In genomic region chr6:36386495-36387439, GRCh38 we compare ENCODE assay signal across 8 cellular contexts. TPM values are rescaled to one million over a fixed set of nuclear protein-coding genes. Genes with fewer than 3 reads are reported as not detected.
A peak's percentile ranks its signal among the peaks of the same experiment; 100 is the strongest.
DNase-seq lines count a peak whose midpoint lies in the region; ATAC-seq and TF ChIP-seq lines count a peak whose summit lies in the region.

No MANE protein-coding gene starts in this region.

- H3K27ac ChIP-seq in PC-9 (no peak overlapping the region), body of pancreas (peak overlapping the region in 2 of 4 donors; percentile 28 to 56), iPS-18a (ENCODE audit: low read length) (no peak overlapping the region), gastrocnemius medialis (peak overlapping the region in 2 of 4 donors; percentile 22 to 24)

- no peaks in the 10 kb centered on the region for H3K36me3 ChIP-seq in PC-9 (ENCODE audit: low read depth)
- H3K36me3 ChIP-seq in body of pancreas (replicated peaks in 1 of 2; ENCODE audit: insufficient read depth in 1 of 2, low read depth in 2 of 2), result no peaks in the 10 kb centered on the region
- no peaks in the 10 kb centered on the region for H3K36me3 ChIP-seq in iPS-18a (ENCODE audit: control insufficient read depth, low read depth, low read length)
- no peaks in the 10 kb centered on the region for H3K36me3 ChIP-seq in gastrocnemius medialis

- peak in 1 of 3 donors; percentile 2 for TF ChIP-seq POLR2A in body of pancreas (IDR thresholded peaks at IDR 0.05)
- TF ChIP-seq POLR2A in gastrocnemius medialis (IDR thresholded peaks at IDR 0.05), result no peak

- H3K27me3 ChIP-seq in PC-9 (ENCODE audit: insufficient read depth, low read depth) (peaks cover 15% of the 10 kb centered on the region; the same call in 1 of the 2 replicates), body of pancreas (no peaks in the 10 kb centered on the region), iPS-18a (ENCODE audit: control insufficient read depth, insufficient read depth, low read length) (peaks cover 47% of the 10 kb centered on the region), gastrocnemius medialis (peaks cover 25 to 37% (median 28%) of the 10 kb centered on the region in 3 donors)

- POLR2A ChIA-PET in PC-9 (lab: Charles Lee; ENCODE audit: unreplicated experiment), result interaction anchor here (0.6 kb wide), 2 partner anchors 141 to 488 kb away, joined by 3 read pairs; partner anchors contain the start of gene PPIL1

- in situ Hi-C loops in gastrocnemius medialis (cut with MboI; ENCODE audit: low sequenced_read_pairs in 4 of 4), result no loop called here

- BruUV-seq in PC-9 (replicated peaks; lab: Mats Ljungman, UMichigan), result no TSS peak

- no peaks in the 10 kb centered on the region for H3K79me2 ChIP-seq in PC-9 (ENCODE audit: low read depth)

- H4K20me1 ChIP-seq in PC-9 (ENCODE audit: insufficient read depth), result no peaks in the 10 kb centered on the region

- intact Hi-C loops in PC-9 (cut with micrococcal nuclease; ENCODE audit: unreplicated experiment) (no loop called here), body of pancreas (cut with DNase I) (no loop called here), gastrocnemius medialis (cut with DNase I; ENCODE audit: low total_unique reads) (no loop called here)

- H3K9me3 ChIP-seq in PC-9 (ENCODE audit: insufficient read depth, low read depth), result no peaks in the 10 kb centered on the region
- H3K9me3 ChIP-seq in body of pancreas, result no peaks in the 10 kb centered on the region
- H3K9me3 ChIP-seq in iPS-18a (ENCODE audit: control insufficient read depth, low read depth, low read length), result no peaks in the 10 kb centered on the region
- no peaks in the 10 kb centered on the region for H3K9me3 ChIP-seq in gastrocnemius medialis

- ATAC-seq in body of pancreas (peak; percentile 52), gastrocnemius medialis (peak; percentile 39 to 57), GM21529 (IDR thresholded peaks at IDR 0.05; ENCODE audit: unreplicated experiment) (no peak), HG03135 (IDR thresholded peaks at IDR 0.05; ENCODE audit: unreplicated experiment) (no peak)

- TF ChIP-seq CTCF in PC-9 (conservative IDR thresholded peaks at IDR 0.05) (no peak), body of pancreas (IDR thresholded peaks at IDR 0.05) (peak in 1 of 7 experiments; percentile 13), gastrocnemius medialis (IDR thresholded peaks at IDR 0.05 in 4 of 5, conservative IDR thresholded peaks at IDR 0.05 in 1 of 5) (no peak)

- H2AFZ ChIP-seq in PC-9, result peak overlapping the region; percentile 83

- H3K9me2 ChIP-seq in PC-9 (ENCODE audit: insufficient read depth), result no peaks in the 10 kb centered on the region

- WGBS in body of pancreas, 2 donors, result 1 to 3% methylated on average over 30 to 33 of the region's 33 CpGs

- CTCF ChIA-PET in PC-9 (lab: Charles Lee), result interaction anchor here (0.5 to 1.2 kb wide), 2 partner anchors 84 to 348 kb away, joined by 4 to 8 read pairs; no protein-coding TSS in a partner anchor

- peak; percentile 7 for DNase-seq in stimulated activated CD4-positive, alpha-beta T cell treated with anti-CD3 and anti-CD28 coated beads, Interleukin-12 subunit alpha, Interleukin-12 subunit beta, amount 100 ng/mL, for 4 hours
- DNase-seq in stimulated activated CD4-positive, alpha-beta T cell treated with anti-CD3 and anti-CD28 coated beads, Interleukin-1b, Interleukin-23, amount 100 ng/mL, for 48 hours, result no peak
- peak in 1 of 2 experiments; percentile 29 for DNase-seq in PC-9
- DNase-seq in body of pancreas, result peak; percentile 31 to 42 (median 36)
- no peak for DNase-seq in gastrocnemius medialis

- H3K4me2 ChIP-seq in PC-9, result peak overlapping the region; percentile 79

- H3K4me1 ChIP-seq in PC-9 (replicated peaks; ENCODE audit: insufficient read depth), result no peaks in the 10 kb centered on the region
- peaks cover 10% of the 10 kb centered on the region for H3K4me1 ChIP-seq in body of pancreas
- peaks cover 10% of the 10 kb centered on the region for H3K4me1 ChIP-seq in iPS-18a (ENCODE audit: control insufficient read depth, low read depth, low read length)
- H3K4me1 ChIP-seq in gastrocnemius medialis, result peaks cover 11 to 25% of the 10 kb centered on the region in 2 donors

- H3F3A ChIP-seq in PC-9 (ENCODE audit: insufficient read depth, low read depth), result no peaks in the 10 kb centered on the region

- H3K4me3 ChIP-seq in PC-9, result peak overlapping the region; percentile 54
- peak overlapping the region; percentile 9 to 50 for H3K4me3 ChIP-seq in body of pancreas
- peak overlapping the region; percentile 70 for H3K4me3 ChIP-seq in iPS-18a (ENCODE audit: low read length)
- H3K4me3 ChIP-seq in gastrocnemius medialis, result peak overlapping the region; percentile 60 to 67 (median 62)

- peak overlapping the region; percentile 46 for H3K9ac ChIP-seq in iPS-18a (ENCODE audit: low read length)

RNA-seq across cellular contexts. Expression of gene ETV7, which starts 0.7 kb away (rescaled TPM):
- total RNA-seq in PC-9 (2021) (0.57 and 0.83 TPM in 2 replicates), body of pancreas (under 1 TPM; 0.66 to 0.78 TPM), gastrocnemius medialis (not detected)

RNA-seq across cellular contexts. Expression of gene BNIP5, which starts 50.1 kb away (rescaled TPM):
- total RNA-seq in PC-9 (2021), result not detected in 2 replicates
- total RNA-seq in body of pancreas, result under 1 TPM; 0.33 to 0.52 TPM
- total RNA-seq in gastrocnemius medialis, result not detected

RNA-seq across cellular contexts. Expression of gene PXT1, which starts 55.9 kb away (rescaled TPM):
- total RNA-seq in PC-9 (2021) (not detected in 2 replicates), body of pancreas (not detected), gastrocnemius medialis (not detected)

RNA-seq across cellular contexts. Expression of gene KCTD20, which starts 56.0 kb away (rescaled TPM):
- total RNA-seq in PC-9 (2021) (34.2 and 42.5 TPM in 2 replicates), body of pancreas (10 to 100 TPM; 15.5 to 16.6 TPM), gastrocnemius medialis (10 to 100 TPM; 28.7 to 39.7 (median 32.9) TPM)

Comparison
In these comparisons a context has a peak if more than half of its experiments do, and no peak if none do; other contexts are left out.
1. DNase-seq: peak in stimulated activated CD4-positive, alpha-beta T cell treated with anti-CD3 and anti-CD28 coated beads, Interleukin-12 subunit alpha, Interleukin-12 subunit beta, amount 100 ng/mL, for 4 hours (single experiment) and body of pancreas (4 of 4); none in stimulated activated CD4-positive, alpha-beta T cell treated with anti-CD3 and anti-CD28 coated beads, Interleukin-1b, Interleukin-23, amount 100 ng/mL, for 48 hours (single experiment) and gastrocnemius medialis (0 of 2).
2. ATAC-seq: peak in body of pancreas (single experiment) and gastrocnemius medialis (2 of 2); none in GM21529 (single experiment) and HG03135 (single experiment).
3. Peak in every context shown above with its lines, with median percentiles within 50 percentile points of each other: H3K4me3 ChIP-seq.